ENCODE assay signal across 19 cellular contexts in genomic region chr13:51328488-51328887, GRCh38. TPM values are rescaled to one million over a fixed set of nuclear protein-coding genes. Genes with fewer than 3 reads are reported as not detected.
"Had no signal": no experiment of that assay in that cellular context is flagged by ENCODE, and none has a peak within 500 bp of the region (broad histone marks: within the 10 kb centered on the region; RNA-seq: fewer than 3 reads in every experiment).

No MANE protein-coding gene starts in this region.

- H3K27ac ChIP-seq: cardiac muscle cell, heart right ventricle, lower lobe of right lung, prostate gland, tibial nerve had no signal

- H3K9me3 ChIP-seq: heart right ventricle, lower lobe of right lung, prostate gland, tibial nerve had no signal

- H3K4me3 Mint-ChIP-seq: activated CD8-positive, alpha-beta T cell treated with anti-CD3 and anti-CD28 coated beads for 36 hours; activated naive CD8-positive, alpha-beta T cell treated with anti-CD3 and anti-CD28 coated beads, Interleukin-2, amount 50 U/mL, for 24 hours; immature natural killer cell; naive thymus-derived CD4-positive, alpha-beta T cell; stimulated activated naive B cell treated with anti-CD40 and anti-IgM and Interleukin-4, amounts not matched to agents 10 μg/mL and 1 μg/mL and 100 μg/mL, for 72 hours had no signal

- H3K4me3 ChIP-seq: cardiac muscle cell, heart right ventricle, lower lobe of right lung, prostate gland, tibial nerve had no signal

- H3K27me3 ChIP-seq: cardiac muscle cell, heart right ventricle, tibial nerve had no signal

- H3K27ac Mint-ChIP-seq: activated CD8-positive, alpha-beta T cell treated with anti-CD3 and anti-CD28 coated beads for 36 hours; activated naive CD8-positive, alpha-beta T cell treated with anti-CD3 and anti-CD28 coated beads, Interleukin-2, amount 50 U/mL, for 24 hours; immature natural killer cell; naive thymus-derived CD4-positive, alpha-beta T cell; stimulated activated naive B cell treated with anti-CD40 and anti-IgM and Interleukin-4, amounts not matched to agents 10 μg/mL and 1 μg/mL and 100 μg/mL, for 72 hours had no signal

- H3K36me3 Mint-ChIP-seq: naive thymus-derived CD4-positive, alpha-beta T cell had no signal

- H3K27me3 Mint-ChIP-seq: activated CD8-positive, alpha-beta T cell treated with anti-CD3 and anti-CD28 coated beads for 36 hours; activated naive CD8-positive, alpha-beta T cell treated with anti-CD3 and anti-CD28 coated beads, Interleukin-2, amount 50 U/mL, for 24 hours; naive thymus-derived CD4-positive, alpha-beta T cell had no signal

- DNase-seq: activated CD4-positive, alpha-beta T cell treated with anti-CD3 and anti-CD28 coated beads for 4 hours; activated CD8-positive, alpha-beta memory T cell treated with anti-CD3 and anti-CD28 coated beads, Interleukin-2, amount 50 U/mL, for 4 hours; activated CD8-positive, alpha-beta T cell treated with anti-CD3 and anti-CD28 coated beads for 36 hours; activated naive CD8-positive, alpha-beta T cell treated with anti-CD3 and anti-CD28 coated beads, Interleukin-2, amount 50 U/mL, for 24 hours; effector CD4-positive, alpha-beta T cell; heart right ventricle; immature natural killer cell; left cardiac atrium; lower lobe of right lung; naive thymus-derived CD4-positive, alpha-beta T cell; nucleus accumbens; stimulated activated CD4-positive, alpha-beta T cell treated with anti-CD3 and anti-CD28 coated beads, Interleukin-2, amount 100 ng/mL, for 24 hours; stimulated activated naive B cell treated with anti-CD40 and anti-IgM and Interleukin-4, amounts not matched to agents 10 μg/mL and 1 μg/mL and 100 μg/mL, for 72 hours; T-helper 9 cell had no signal

- H3K36me3 ChIP-seq: cardiac muscle cell, heart right ventricle, lower lobe of right lung, prostate gland, tibial nerve had no signal

- H3K4me1 ChIP-seq: lower lobe of right lung, prostate gland, tibial nerve had no signal

- H3K9me3 Mint-ChIP-seq: activated CD8-positive, alpha-beta T cell treated with anti-CD3 and anti-CD28 coated beads for 36 hours; activated naive CD8-positive, alpha-beta T cell treated with anti-CD3 and anti-CD28 coated beads, Interleukin-2, amount 50 U/mL, for 24 hours; immature natural killer cell; naive thymus-derived CD4-positive, alpha-beta T cell; stimulated activated naive B cell treated with anti-CD40 and anti-IgM and Interleukin-4, amounts not matched to agents 10 μg/mL and 1 μg/mL and 100 μg/mL, for 72 hours had no signal

RNA-seq across cellular contexts. Expression of gene SERPINE3, which starts 11.0 kb away (rescaled TPM):
- total RNA-seq: activated CD8-positive, alpha-beta T cell treated with anti-CD3 and anti-CD28 coated beads for 36 hours; astrocyte; heart right ventricle; left cardiac atrium; lower lobe of right lung; naive thymus-derived CD4-positive, alpha-beta T cell; prostate gland; subcutaneous adipose tissue had no signal
- polyA plus RNA-seq: immature natural killer cell; naive thymus-derived CD4-positive, alpha-beta T cell had no signal
